25 cellular contexts compared by ENCODE assay signal in genomic region chr15:72947709-72948108, GRCh38.
"Had no signal": no experiment of that assay in that cellular context is flagged by ENCODE, and none has a peak within 500 bp of the region (broad histone marks: within the 10 kb centered on the region; RNA-seq: fewer than 3 reads in every experiment).

No MANE protein-coding gene starts in this region.

- H2AFZ ChIP-seq: neural progenitor cell, parathyroid adenoma had no signal

- H3K36me3 ChIP-seq: neural progenitor cell, ovary, stomach, thoracic aorta, thyroid gland, tibial nerve, upper lobe of left lung, vagina had no signal

- H3K4me1 ChIP-seq: neural progenitor cell, parathyroid adenoma, psoas muscle, stomach, thyroid gland, tibial nerve, upper lobe of left lung, vagina had no signal

- H3K27me3 ChIP-seq: neural progenitor cell, ovary, stomach, thyroid gland, tibial nerve, upper lobe of left lung, vagina had no signal

- H3K4me2 ChIP-seq: neural progenitor cell had no signal

- H3K4me3 ChIP-seq: neural progenitor cell, ovary, psoas muscle, skin epidermis, stomach, thoracic aorta, thyroid gland, tibial nerve, upper lobe of left lung, vagina had no signal

- FAIRE-seq: urothelium cell line had no signal

- DNase-seq: natural killer cell; occipital lobe; ovary; posterior cingulate gyrus; psoas muscle; right cardiac atrium; stimulated activated CD4-positive, alpha-beta T cell treated with anti-CD3 and anti-CD28 coated beads, Interleukin-15, amount 100 ng/mL, for 24 hours; stimulated activated CD4-positive, alpha-beta T cell treated with anti-CD3 and anti-CD28 coated beads, Interleukin-2, amount 100 ng/mL, for 24 hours; stimulated activated CD4-positive, alpha-beta T cell treated with anti-CD3 and anti-CD28 coated beads, Interleukin-2, amount 100 ng/mL, for 48 hours; stimulated activated CD4-positive, alpha-beta T cell treated with anti-CD3 and anti-CD28 coated beads, Interleukin-4, amount 100 ng/mL, for 24 hours; stimulated activated naive B cell treated with anti-CD40 and anti-IgM and Interleukin-4, amounts not matched to agents 10 μg/mL and 1 μg/mL and 100 μg/mL, for 72 hours; stimulated activated naive CD4-positive, alpha-beta T cell treated with Interleukin-2 at 50 U/mL for 16 hours; stomach; thyroid gland; trophoblast cell; upper lobe of left lung had no signal

- H3K79me2 ChIP-seq: parathyroid adenoma had no signal

- ATAC-seq: natural killer cell; psoas muscle; right cardiac atrium; sciatic nerve; stimulated activated effector memory CD8-positive, alpha-beta T cell treated with anti-CD3 and anti-CD28 coated beads, Interleukin-12 subunit alpha, Interleukin-12 subunit beta, amount 100 ng/mL, for 72 hours; stimulated activated naive B cell treated with anti-CD40 and anti-IgM and Interleukin-4, amounts not matched to agents 10 μg/mL and 1 μg/mL and 100 μg/mL, for 72 hours had no signal

- H3K9me3 ChIP-seq: ovary, thyroid gland had no signal

- H3K27ac ChIP-seq: neural progenitor cell, ovary, parathyroid adenoma, psoas muscle, skin epidermis, stomach, thoracic aorta, thyroid gland, tibial nerve, upper lobe of left lung, vagina had no signal

- H3K9ac ChIP-seq: neural progenitor cell, parathyroid adenoma had no signal
